Comparison of ENCODE assay signal across 24 cellular contexts in the genomic region with DNA sequence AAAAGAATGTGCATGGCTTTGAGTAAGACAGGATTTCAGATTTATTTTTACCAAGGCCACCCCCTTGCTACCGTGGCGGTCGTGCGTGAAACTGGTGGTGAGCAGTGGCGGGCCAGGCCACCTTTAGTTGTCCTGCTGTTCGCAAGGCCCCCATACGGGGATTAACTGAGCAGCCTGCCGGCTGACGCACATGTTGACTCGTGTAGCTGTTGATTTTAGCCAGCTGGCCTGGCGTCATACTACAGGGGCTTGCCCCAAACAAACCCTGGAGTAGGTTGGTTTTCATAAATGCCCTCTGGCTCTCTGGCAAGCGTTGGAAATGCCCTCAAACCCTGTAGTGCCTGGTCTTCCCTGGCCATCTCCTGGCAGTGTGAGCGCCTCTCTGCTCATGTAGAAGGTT.
"Had no signal": no experiment of that assay in that cellular context is flagged by ENCODE, and none has a peak within 500 bp of the region (broad histone marks: within the 10 kb centered on the region; RNA-seq: fewer than 3 reads in every experiment).

No MANE protein-coding gene starts in this region.

- H3K9me3 ChIP-seq: heart right ventricle, left lung, neutrophil, ovary, psoas muscle, suprapubic skin, vagina had no signal

- H3K36me3 ChIP-seq: neutrophil, ovary had no signal

- H3K27me3 Mint-ChIP-seq: activated CD4-positive, alpha-beta memory T cell treated with anti-CD3 and anti-CD28 coated beads, Interleukin-2, amount 10 ng/mL, durations not matched to agents 7 days and 5 days; activated CD4-positive, alpha-beta T cell treated with anti-CD3 and anti-CD28 coated beads, Interleukin-2, amount 10 ng/mL, durations not matched to agents 24 days and 14 days; natural killer cell treated with Interleukin-12 subunit alpha and Interleukin-12 subunit beta and Interleukin-15 and Interleukin-18, amount 100 ng/mL, for 72 hours; stimulated activated naive CD8-positive, alpha-beta T cell treated with anti-CD3 and anti-CD28 coated beads, Interleukin-15, Interleukin-2, amounts not matched to agents 100 ng/mL and 50 ng/mL, for 24 hours had no signal

- H3K27ac ChIP-seq: coronary artery, heart right ventricle, left lung, neutrophil, psoas muscle, skin epidermis, suprapubic skin, vagina, VCaP had no signal

- H3K9me3 Mint-ChIP-seq: activated CD4-positive, alpha-beta memory T cell treated with anti-CD3 and anti-CD28 coated beads, Interleukin-2, amount 10 ng/mL, durations not matched to agents 7 days and 5 days; activated CD4-positive, alpha-beta T cell treated with anti-CD3 and anti-CD28 coated beads, Interleukin-2, amount 10 ng/mL, durations not matched to agents 24 days and 14 days; activated naive CD4-positive, alpha-beta T cell treated with anti-CD3 and anti-CD28 coated beads for 36 hours; activated T-cell treated with anti-CD3 and anti-CD28 coated beads, Interleukin-2, amount 50 U/mL, for 72 hours; endodermal cell; natural killer cell treated with Interleukin-12 subunit alpha and Interleukin-12 subunit beta and Interleukin-15 and Interleukin-18, amount 100 ng/mL, for 72 hours; stimulated activated naive CD8-positive, alpha-beta T cell treated with anti-CD3 and anti-CD28 coated beads, Interleukin-15, Interleukin-2, amounts not matched to agents 100 ng/mL and 50 ng/mL, for 24 hours had no signal

- H3K4me3 Mint-ChIP-seq: activated CD4-positive, alpha-beta memory T cell treated with anti-CD3 and anti-CD28 coated beads, Interleukin-2, amount 10 ng/mL, durations not matched to agents 7 days and 5 days; activated CD4-positive, alpha-beta T cell treated with anti-CD3 and anti-CD28 coated beads, Interleukin-2, amount 10 ng/mL, durations not matched to agents 24 days and 14 days; activated naive CD4-positive, alpha-beta T cell treated with anti-CD3 and anti-CD28 coated beads for 36 hours; activated T-cell treated with anti-CD3 and anti-CD28 coated beads, Interleukin-2, amount 50 U/mL, for 72 hours; endodermal cell; natural killer cell treated with Interleukin-12 subunit alpha and Interleukin-12 subunit beta and Interleukin-15 and Interleukin-18, amount 100 ng/mL, for 72 hours; stimulated activated naive CD8-positive, alpha-beta T cell treated with anti-CD3 and anti-CD28 coated beads, Interleukin-15, Interleukin-2, amounts not matched to agents 100 ng/mL and 50 ng/mL, for 24 hours had no signal

- ATAC-seq: activated CD4-positive, CD25-positive, alpha-beta regulatory T cell treated with anti-CD3 and anti-CD28 coated beads, Interleukin-2, amount 50 U/mL, for 24 hours; activated T-cell treated with anti-CD3 and anti-CD28 coated beads, Interleukin-2, amount 50 U/mL, for 72 hours; heart right ventricle; left lung; natural killer cell treated with Interleukin-12 subunit alpha and Interleukin-12 subunit beta and Interleukin-15 and Interleukin-18, amount 100 ng/mL, for 72 hours; psoas muscle; right cardiac atrium had no signal

- DNase-seq: activated CD4-positive, alpha-beta memory T cell treated with anti-CD3 and anti-CD28 coated beads, Interleukin-2, amount 10 ng/mL, durations not matched to agents 7 days and 5 days; activated CD4-positive, alpha-beta T cell treated with anti-CD3 and anti-CD28 coated beads, Interleukin-2, amount 10 ng/mL, durations not matched to agents 24 days and 14 days; activated effector memory CD4-positive, alpha-beta T cell treated with Interleukin-2 at 50 U/mL for 16 hours; activated naive CD4-positive, alpha-beta T cell treated with anti-CD3 and anti-CD28 coated beads for 36 hours; activated T-cell treated with anti-CD3 and anti-CD28 coated beads, Interleukin-2, amount 50 U/mL, for 72 hours; cerebellar nuclear complex; endodermal cell; heart right ventricle; psoas muscle; right cardiac atrium; stimulated activated CD4-positive, alpha-beta T cell treated with anti-CD3 and anti-CD28 coated beads, Interleukin-1b, Interleukin-23, amount 100 ng/mL, for 48 hours; trophoblast cell had no signal

- H3K4me1 Mint-ChIP-seq: activated CD4-positive, alpha-beta memory T cell treated with anti-CD3 and anti-CD28 coated beads, Interleukin-2, amount 10 ng/mL, durations not matched to agents 7 days and 5 days; activated CD4-positive, alpha-beta T cell treated with anti-CD3 and anti-CD28 coated beads, Interleukin-2, amount 10 ng/mL, durations not matched to agents 24 days and 14 days; endodermal cell had no signal

- H3K4me3 ChIP-seq: coronary artery, heart right ventricle, left lung, lung, ovary, psoas muscle, skin epidermis, suprapubic skin, vagina had no signal

- H3K27me3 ChIP-seq: heart right ventricle, left lung, neutrophil, ovary, suprapubic skin, vagina had no signal

- H3K27ac Mint-ChIP-seq: activated CD4-positive, alpha-beta memory T cell treated with anti-CD3 and anti-CD28 coated beads, Interleukin-2, amount 10 ng/mL, durations not matched to agents 7 days and 5 days; activated CD4-positive, alpha-beta T cell treated with anti-CD3 and anti-CD28 coated beads, Interleukin-2, amount 10 ng/mL, durations not matched to agents 24 days and 14 days; activated naive CD4-positive, alpha-beta T cell treated with anti-CD3 and anti-CD28 coated beads for 36 hours; activated T-cell treated with anti-CD3 and anti-CD28 coated beads, Interleukin-2, amount 50 U/mL, for 72 hours; natural killer cell treated with Interleukin-12 subunit alpha and Interleukin-12 subunit beta and Interleukin-15 and Interleukin-18, amount 100 ng/mL, for 72 hours; stimulated activated naive CD8-positive, alpha-beta T cell treated with anti-CD3 and anti-CD28 coated beads, Interleukin-15, Interleukin-2, amounts not matched to agents 100 ng/mL and 50 ng/mL, for 24 hours had no signal

- H3K4me1 ChIP-seq: heart right ventricle, left lung, psoas muscle, suprapubic skin, vagina had no signal
